10 cellular contexts compared by ENCODE assay signal in the genomic region with DNA sequence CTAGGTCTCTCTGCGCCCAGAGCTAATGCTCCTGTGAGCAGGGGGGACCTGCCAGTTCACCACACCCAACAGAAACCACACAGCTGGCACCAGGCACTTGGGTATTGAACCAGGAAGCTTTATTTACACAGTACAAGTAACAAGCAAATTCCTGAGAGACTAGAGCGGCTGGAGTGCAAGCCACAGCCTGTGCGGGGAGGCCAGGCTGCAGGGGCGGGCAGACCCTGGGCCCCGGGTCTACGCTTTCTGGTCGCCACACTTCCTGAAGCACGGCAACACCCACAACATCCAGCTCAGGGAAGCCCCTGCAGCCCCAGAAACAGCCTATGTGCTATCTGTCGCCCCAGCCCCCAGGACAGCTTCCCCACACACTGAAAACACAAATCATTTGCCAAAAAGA.
DNase-seq lines count a peak whose midpoint lies in the region; ATAC-seq and TF ChIP-seq lines count a peak whose summit lies in the region.
"Had no signal": no experiment of that assay in that cellular context is flagged by ENCODE, and none has a peak within 500 bp of the region (broad histone marks: within the 10 kb centered on the region; RNA-seq: fewer than 3 reads in every experiment).

No MANE protein-coding gene starts in this region.

- H3K27me3 ChIP-seq in prostate gland (replicated peaks; ENCODE audit: insufficient read depth) (no peaks in the 10 kb centered on the region), mesendoderm (ENCODE audit: insufficient read depth, low read length, poor library complexity) (no peaks in the 10 kb centered on the region)
- H3K27me3 ChIP-seq: adrenal gland had no signal

- no peaks in the 10 kb centered on the region for H3K9me3 Mint-ChIP-seq in dendritic cell treated with granulocyte-macrophage colony-stimulating factor and Interleukin-4, amounts not matched to agents 40 ng/mL and 50 ng/mL, for 4 days

- no peak overlapping the region for H3K4me3 ChIP-seq in prostate gland
- no peak overlapping the region for H3K4me3 ChIP-seq in mesendoderm (ENCODE audit: low read length)
- H3K4me3 ChIP-seq: adrenal gland had no signal

- H2AK5ac ChIP-seq in mesendoderm (ENCODE audit: low read length) = no peak overlapping the region

- H3K4me1 ChIP-seq in prostate gland (replicated peaks) (peaks cover 5% of the 10 kb centered on the region), mesendoderm (ENCODE audit: control insufficient read depth, low read depth, low read length) (no peaks in the 10 kb centered on the region)

- no peak overlapping the region for H2BK5ac ChIP-seq in mesendoderm (ENCODE audit: low read length)

- in situ Hi-C loops in KBM-7 (cut with MboI; ENCODE audit: low pct_unique_long_range_greater_than_20kb, low sequenced_read_pairs) = no loop called here

- no peaks in the 10 kb centered on the region for H3K79me2 ChIP-seq in mesendoderm (ENCODE audit: control insufficient read depth, insufficient read depth, low read length)

- H3K27me3 Mint-ChIP-seq in dendritic cell treated with granulocyte-macrophage colony-stimulating factor and Interleukin-4, amounts not matched to agents 40 ng/mL and 50 ng/mL, for 4 days = no peaks in the 10 kb centered on the region

- no peak overlapping the region for H4K5ac ChIP-seq in mesendoderm (ENCODE audit: low read length)

- no peaks in the 10 kb centered on the region for H3K9me3 ChIP-seq in prostate gland
- H3K9me3 ChIP-seq: adrenal gland had no signal

- no peak overlapping the region for H4K8ac ChIP-seq in mesendoderm (ENCODE audit: low read depth, low read length)

- TF ChIP-seq CTCF in prostate gland (IDR thresholded peaks at IDR 0.05) = no peak

- no peak overlapping the region for H3K4me2 ChIP-seq in mesendoderm (ENCODE audit: low read length)

- H3K4me1 Mint-ChIP-seq in dendritic cell treated with granulocyte-macrophage colony-stimulating factor and Interleukin-4, amounts not matched to agents 40 ng/mL and 50 ng/mL, for 4 days (ENCODE audit: low read depth) = peaks cover 38% of the 10 kb centered on the region

- H2BK15ac ChIP-seq in mesendoderm (replicated peaks; ENCODE audit: low read depth) = no peak overlapping the region

- peak; percentile 75 for DNase-seq in KBM-7
- DNase-seq in prostate gland (ENCODE audit: low spot score) = peak; percentile 80
- DNase-seq in effector CD4-positive, alpha-beta T cell = no peak
- DNase-seq in HK-2 (ENCODE audit: unreplicated experiment) = no peak
- no peak for DNase-seq in mesendoderm
- DNase-seq: adrenal gland, T-helper 1 cell had no signal

- H2BK120ac ChIP-seq in mesendoderm (ENCODE audit: low read depth, low read length) = no peak overlapping the region

- peaks cover 69% of the 10 kb centered on the region for H3K36me3 Mint-ChIP-seq in dendritic cell treated with granulocyte-macrophage colony-stimulating factor and Interleukin-4, amounts not matched to agents 40 ng/mL and 50 ng/mL, for 4 days (ENCODE audit: low read depth)

- H3K4me3 Mint-ChIP-seq in dendritic cell treated with granulocyte-macrophage colony-stimulating factor and Interleukin-4, amounts not matched to agents 40 ng/mL and 50 ng/mL, for 4 days = no peak overlapping the region

- H3K23ac ChIP-seq in mesendoderm (ENCODE audit: low read length) = no peak overlapping the region

- H3K56ac ChIP-seq in mesendoderm (ENCODE audit: low read length) = no peak overlapping the region

- H3K4ac ChIP-seq in mesendoderm (ENCODE audit: low read depth, low read length) = no peak overlapping the region

- H3K18ac ChIP-seq in mesendoderm (ENCODE audit: low read length) = no peak overlapping the region

- 49% methylated on average over 8 of the region's 9 CpGs for WGBS in prostate gland
- WGBS in mesendoderm (ENCODE audit: extremely low coverage, insufficient coverage, low lambda C conversion rate) = no CpG with 5 or more reads among the region's 9 CpGs

- no peak overlapping the region for H3K9ac ChIP-seq in mesendoderm (ENCODE audit: low read length)

- no peaks in the 10 kb centered on the region for H3K36me3 ChIP-seq in prostate gland
- H3K36me3 ChIP-seq in mesendoderm (ENCODE audit: control insufficient read depth, insufficient read depth, low read length) = no peaks in the 10 kb centered on the region

- ATAC-seq in GM18498 (IDR thresholded peaks at IDR 0.05; ENCODE audit: unreplicated experiment) (peak; percentile 34), HG03520 (IDR thresholded peaks at IDR 0.05; ENCODE audit: unreplicated experiment) (no peak)

- peak overlapping the region; percentile 77 for H3K27ac Mint-ChIP-seq in dendritic cell treated with granulocyte-macrophage colony-stimulating factor and Interleukin-4, amounts not matched to agents 40 ng/mL and 50 ng/mL, for 4 days

- no peaks in the 10 kb centered on the region for H3K79me1 ChIP-seq in mesendoderm (ENCODE audit: low read length)

- intact Hi-C loops in dendritic cell treated with granulocyte-macrophage colony-stimulating factor and Interleukin-4, amounts not matched to agents 40 ng/mL and 50 ng/mL, for 4 days (cut with micrococcal nuclease) = no loop called here
- intact Hi-C loops in prostate gland (cut with DNase I) = no loop called here

- TF ChIP-seq POLR2A in prostate gland (IDR thresholded peaks at IDR 0.05) = peak; percentile 28

- H3K27ac ChIP-seq in prostate gland (peak overlapping the region in 1 of 2 donors; percentile 56), mesendoderm (ENCODE audit: low read depth, low read length) (no peak overlapping the region)

Comparison
In these comparisons a context has a peak if more than half of its experiments do, and no peak if none do; other contexts are left out.
1. DNase-seq: peak in KBM-7 (single experiment) and prostate gland (single experiment); none in effector CD4-positive, alpha-beta T cell (single experiment), HK-2 (single experiment) and mesendoderm (single experiment).